ENCODE assay signal across 1 cellular context in the genomic region with DNA sequence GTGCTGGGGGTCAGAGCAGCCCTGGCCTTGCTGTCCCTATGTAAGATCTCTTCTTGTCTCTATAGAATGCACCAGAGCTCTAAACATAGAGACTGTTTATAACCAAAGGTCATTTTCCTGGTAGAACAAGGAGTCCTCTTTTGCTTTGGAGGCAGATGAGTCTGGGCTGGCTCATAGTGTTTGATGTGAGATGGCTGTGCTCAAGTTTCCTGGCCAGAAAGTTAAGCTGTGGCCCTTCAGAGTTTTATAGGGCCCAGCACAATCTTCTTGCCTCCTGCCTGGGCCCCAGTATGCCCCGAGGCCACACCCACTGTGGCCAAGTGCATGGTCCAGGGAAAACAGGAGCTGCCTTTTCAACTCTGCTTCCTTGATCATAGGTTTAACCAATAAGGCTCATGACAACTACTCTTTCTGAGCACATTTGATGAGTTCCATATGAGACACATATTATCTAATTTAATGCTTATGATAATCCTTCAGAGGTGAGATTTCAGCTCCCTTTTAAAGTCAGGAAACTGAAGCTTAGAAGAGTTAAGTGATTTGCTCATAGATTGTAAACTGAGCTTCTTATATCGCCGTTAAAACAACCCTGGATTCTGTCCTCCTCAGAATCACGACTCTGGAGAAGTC.
TF ChIP-seq lines count a peak whose summit lies in the region.

No MANE protein-coding gene starts in this region.

TF ChIP-seq in SK-N-SH, 30 proteins besides CTCF, POLR2A, EP300 and RAD21:
- TF ChIP-seq ELF1 (IDR thresholded peaks at IDR 0.05) (no peak), TAF1 (IDR thresholded peaks at IDR 0.05; ENCODE audit: borderline replicate concordance, low read depth, low read length) (no peak), FOXJ3 (CRISPR knock-in tag; IDR thresholded peaks at IDR 0.05) (no peak), TEAD4 (IDR thresholded peaks at IDR 0.05; ENCODE audit: borderline replicate concordance, insufficient read depth) (no peak), RXRA (IDR thresholded peaks at IDR 0.05; ENCODE audit: borderline replicate concordance, low read depth) (no peak)
